9 cellular contexts compared by ENCODE assay signal in genomic region chr20:47786763-47787107, GRCh38. TPM values are rescaled to one million over a fixed set of nuclear protein-coding genes. Genes with fewer than 3 reads are reported as not detected.
DNase-seq lines count a peak whose midpoint lies in the region; ATAC-seq and TF ChIP-seq lines count a peak whose summit lies in the region.
"Had no signal": no experiment of that assay in that cellular context is flagged by ENCODE, and none has a peak within 500 bp of the region (broad histone marks: within the 10 kb centered on the region; RNA-seq: fewer than 3 reads in every experiment).

No MANE protein-coding gene starts in this region.

- peak overlapping the region; percentile 72 for H3K4me3 Mint-ChIP-seq in activated T-cell treated with anti-CD3 and anti-CD28 coated beads, Interleukin-2, amount 50 U/mL, for 4 hours
- peak overlapping the region; percentile 91 for H3K4me3 Mint-ChIP-seq in memory B cell

- H3K27ac ChIP-seq in mammary epithelial cell (ENCODE audit: insufficient read depth, low read depth, low read length) (no peak overlapping the region), testis (peak overlapping the region; percentile 59 to 88)

- TSS peak; percentile 54 for BruUV-seq in mammary epithelial cell (replicated peaks; lab: Mats Ljungman, UMichigan)

- no peaks in the 10 kb centered on the region for H3K27me3 ChIP-seq in mammary epithelial cell (ENCODE audit: insufficient read depth, low read length)
- H3K27me3 ChIP-seq in testis: no peaks in the 10 kb centered on the region

- no peaks in the 10 kb centered on the region for H3K9me3 ChIP-seq in mammary epithelial cell (replicated peaks; ENCODE audit: insufficient read depth, low read length)
- H3K9me3 ChIP-seq in testis: no peaks in the 10 kb centered on the region

- dilution Hi-C loops in mammary epithelial cell (cut with HindIII; ENCODE audit: low sequenced_read_pairs): loop anchor here (10.0 kb wide), 1 partner anchor 112 kb away; no protein-coding TSS in a partner anchor

- H3K27ac Mint-ChIP-seq in memory B cell: peak overlapping the region; percentile 90

- no peaks in the 10 kb centered on the region for H3K9me3 Mint-ChIP-seq in activated T-cell treated with anti-CD3 and anti-CD28 coated beads, Interleukin-2, amount 50 U/mL, for 4 hours
- H3K9me3 Mint-ChIP-seq in memory B cell: no peaks in the 10 kb centered on the region

- H3K4me1 Mint-ChIP-seq in activated T-cell treated with anti-CD3 and anti-CD28 coated beads, Interleukin-2, amount 50 U/mL, for 4 hours (ENCODE audit: low read depth): peaks cover 17% of the 10 kb centered on the region
- H3K4me1 Mint-ChIP-seq in memory B cell: peaks cover 9% of the 10 kb centered on the region

- H4K20me1 ChIP-seq in mammary epithelial cell (ENCODE audit: insufficient read depth, low read length): no peaks in the 10 kb centered on the region

- H3K4me1 ChIP-seq in mammary epithelial cell (ENCODE audit: insufficient read depth, low read length) (peaks cover 51% of the 10 kb centered on the region), testis (peaks cover 16% of the 10 kb centered on the region)

- peak overlapping the region; percentile 77 for H3K9ac ChIP-seq in mammary epithelial cell (ENCODE audit: insufficient read depth, low read length)

- H2AFZ ChIP-seq in mammary epithelial cell (ENCODE audit: low read depth, low read length): peak overlapping the region; percentile 73

- peaks cover 58% of the 10 kb centered on the region for H3K27me3 Mint-ChIP-seq in activated T-cell treated with anti-CD3 and anti-CD28 coated beads, Interleukin-2, amount 50 U/mL, for 4 hours (ENCODE audit: low read depth)
- peaks cover 16% of the 10 kb centered on the region for H3K27me3 Mint-ChIP-seq in memory B cell

- H3K79me2 ChIP-seq in mammary epithelial cell (ENCODE audit: insufficient read depth, low read length): peaks cover 31% of the 10 kb centered on the region

- peak overlapping the region; percentile 56 to 62 (median 56) for H3K4me3 ChIP-seq in mammary epithelial cell (replicated peaks in 1 of 3; ENCODE audit: insufficient read depth in 1 of 3, low read depth in 2 of 3, low read length in 3 of 3)
- H3K4me3 ChIP-seq in testis: peak overlapping the region in 1 of 2 donors; percentile 47

- H3K36me3 ChIP-seq in mammary epithelial cell (ENCODE audit: insufficient read depth, low read length) (peaks cover 3% of the 10 kb centered on the region), testis (ENCODE audit: low read depth, missing control alignments) (no peaks in the 10 kb centered on the region)

- H3K36me3 Mint-ChIP-seq in activated T-cell treated with anti-CD3 and anti-CD28 coated beads, Interleukin-2, amount 50 U/mL, for 4 hours (ENCODE audit: insufficient read depth): no peaks in the 10 kb centered on the region
- H3K36me3 Mint-ChIP-seq in memory B cell: no peaks in the 10 kb centered on the region

- no peak for ATAC-seq in activated T-cell treated with anti-CD3 and anti-CD28 coated beads, Interleukin-2, amount 50 U/mL, for 4 hours
- no peak for ATAC-seq in memory B cell (ENCODE audit: low read depth)
- ATAC-seq in HG03045 (IDR thresholded peaks at IDR 0.05; ENCODE audit: unreplicated experiment): no peak

- no peak for TF ChIP-seq POLR2A in testis (IDR thresholded peaks at IDR 0.05)

- intact Hi-C loops in mammary epithelial cell (cut with micrococcal nuclease): loop anchor here (1.0 to 5.0 kb wide), 8 partner anchors 61 to 834 kb away; no protein-coding TSS in a partner anchor
- intact Hi-C loops in testis (cut with DNase I; ENCODE audit: low total_unique reads): loop anchor here (5.0 kb wide), 1 partner anchor 836 kb away; no protein-coding TSS in a partner anchor

- WGBS in mammary epithelial cell (ENCODE audit: low coverage, missing lambda C conversion rate): 27% methylated on average over 6 of the region's 6 CpGs
- WGBS in testis, 2 donors: 11 to 13% methylated on average over 6 of the region's 6 CpGs

- no peak for TF ChIP-seq CTCF in mammary epithelial cell (conservative IDR thresholded peaks at IDR 0.05 in 1 of 2, IDR thresholded peaks at IDR 0.05 in 1 of 2; ENCODE audit: extremely low read depth in 1 of 2, insufficient read depth in 1 of 2, low read depth in 1 of 2, low read length in 2 of 2)
- no peak for TF ChIP-seq CTCF in testis (IDR thresholded peaks at IDR 0.05)

- DNase-seq in activated T-cell treated with anti-CD3 and anti-CD28 coated beads, Interleukin-2, amount 50 U/mL, for 4 hours: no peak
- no peak for DNase-seq in activated T-cell treated with anti-CD3 and anti-CD28 coated beads, Interleukin-2, amount 50 U/mL, for 1 hour
- no peak for DNase-seq in mammary epithelial cell
- DNase-seq in memory B cell (ENCODE audit: low spot score in 2 of 2): no peak
- DNase-seq in testis: no peak
- DNase-seq in MV-4-11 (lab: John Stamatoyannopoulos, UW): no peak
- no peak for DNase-seq in cerebellar nuclear complex (lab: John Stamatoyannopoulos, UW)
- DNase-seq: activated CD4-positive, CD25-positive, alpha-beta regulatory T cell treated with anti-CD3 and anti-CD28 coated beads, Interleukin-2, amount 50 U/mL, for 72 hours had no signal

- in situ Hi-C loops in mammary epithelial cell (cut with MboI; ENCODE audit: low sequenced_read_pairs in 2 of 2): loop anchor here (5.0 to 10.0 kb wide), 5 partner anchors 141 to 838 kb away; no protein-coding TSS in a partner anchor

- CTCF ChIA-PET in mammary epithelial cell (lab: Charles Lee; ENCODE audit: low non-redundant PET): interaction anchor here (0.5 to 1.3 kb wide), 4 partner anchors 61 to 838 kb away, joined by 3 to 5 read pairs (median 4); no protein-coding TSS in a partner anchor

- H3K4me2 ChIP-seq in mammary epithelial cell (ENCODE audit: insufficient read depth, low read depth, low read length): peak overlapping the region; percentile 87

RNA-seq across cellular contexts. Expression of gene SULF2, which starts 1.5 kb away (rescaled TPM):
- total RNA-seq in activated T-cell treated with anti-CD3 and anti-CD28 coated beads, Interleukin-2, amount 50 U/mL, for 4 hours: 1 to 10 TPM in 1 of 3 donors, under 1 TPM in 2; 0.66 to 1.2 (median 0.79) TPM
- total RNA-seq in mammary epithelial cell (100 to 1,000 TPM; 256 to 276 TPM), testis (100 to 1,000 TPM in 1 of 2 donors, 10 to 100 TPM in 1; 95.6 to 117 TPM)
- polyA plus RNA-seq in mammary epithelial cell (44.0 TPM), testis (ENCODE audit: insufficient read depth, low read depth, low replicate concordance) (61.5 TPM)
- polyA minus RNA-seq in mammary epithelial cell: 176 TPM

Comparison
In these comparisons a context has a peak if more than half of its experiments do, and no peak if none do; other contexts are left out.
1. RNA of gene SULF2, which starts 1.5 kb away (total RNA-seq): 256 to 276 TPM in mammary epithelial cell and 95.6 to 117 TPM in testis; 0.66 to 1.2 TPM in activated T-cell treated with anti-CD3 and anti-CD28 coated beads, Interleukin-2, amount 50 U/mL, for 4 hours; every median in the first group is over 10 times any median in the second.